Comparison of ENCODE assay signal across 9 cellular contexts in the genomic region with DNA sequence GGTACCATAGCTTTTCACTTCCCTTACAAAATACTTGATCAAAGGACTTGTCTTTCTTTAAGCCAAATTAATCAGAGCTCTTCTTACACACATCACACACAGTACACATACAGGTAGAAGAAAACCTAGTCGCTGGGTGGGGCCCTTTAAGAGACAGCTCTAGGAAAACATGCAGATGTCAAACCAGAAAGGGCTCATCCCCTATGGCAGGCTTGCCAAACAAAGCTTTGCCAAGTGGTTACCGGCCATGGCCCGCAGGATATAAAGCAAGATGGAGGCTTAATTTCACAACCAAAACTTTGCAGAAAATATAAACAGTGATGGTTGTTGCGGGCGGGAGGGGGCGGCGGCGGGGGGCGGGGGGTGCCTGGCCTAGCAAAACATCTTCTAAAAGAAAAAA.
A peak's percentile ranks its signal among the peaks of the same experiment; 100 is the strongest.
DNase-seq lines count a peak whose midpoint lies in the region; ATAC-seq, FAIRE-seq and TF ChIP-seq lines count a peak whose summit lies in the region.
"Had no signal": no experiment of that assay in that cellular context is flagged by ENCODE, and none has a peak within 500 bp of the region (broad histone marks: within the 10 kb centered on the region; RNA-seq: fewer than 3 reads in every experiment).

No MANE protein-coding gene starts in this region.

- POLR2A ChIA-PET in A549 (lab: Yijun Ruan, JAX) = no interaction called here

- no peak for TF ChIP-seq EP300 in A549 (IDR thresholded peaks at IDR 0.05)

- peaks cover 3% of the 10 kb centered on the region; the same call in 2 of the 3 replicates for H3K9me3 ChIP-seq in A549
- H3K9me3 ChIP-seq in SJCRH30 (replicated peaks) = no peaks in the 10 kb centered on the region

- ATAC-seq in A549 = peak; percentile 65 to 71; a peak in 4 of 6 replicates
- ATAC-seq in HG02840 (IDR thresholded peaks at IDR 0.05; ENCODE audit: low FRiP score, unreplicated experiment) = no peak

- H3K4me3 ChIP-seq in A549 (peak overlapping the region; percentile 75), SJCRH30 (peak overlapping the region; percentile 75), iPS-11a (ENCODE audit: low read depth, low read length) (peak overlapping the region; percentile 10)

- CTCF ChIA-PET in A549 (lab: Yijun Ruan, JAX) = no interaction called here

- no peaks in the 10 kb centered on the region for H3K27me3 ChIP-seq in SJCRH30

- H3K4me1 ChIP-seq in A549 (no peaks in the 10 kb centered on the region), SJCRH30 (no peaks in the 10 kb centered on the region)

- H3K27ac ChIP-seq in A549 (peak overlapping the region; percentile 74 to 85; a peak in 5 of 6 replicates), SJCRH30 (no peak overlapping the region)
- H3K27ac ChIP-seq: HL-60 had no signal

- TF ChIP-seq RAD21 in A549 (conservative IDR thresholded peaks at IDR 0.05 in 1 of 2, IDR thresholded peaks at IDR 0.05 in 1 of 2) = no peak

- no peak for TF ChIP-seq CTCF in A549 (IDR thresholded peaks at IDR 0.05)

- no peak for FAIRE-seq in A549 (lab: Jason Lieb, UNC)

- H3K4me2 ChIP-seq in A549 = peak overlapping the region; percentile 78

- no peaks in the 10 kb centered on the region for H3K36me3 ChIP-seq in SJCRH30

- peak; percentile 2 to 17 for DNase-seq in A549 (ENCODE audit: low read depth in 1 of 2, low spot score in 1 of 2)
- peak; percentile 53 for DNase-seq in HCEC 1CT
- DNase-seq in SJCRH30 = peak in 1 of 2 experiments; percentile 18
- no peak for DNase-seq in GM19240 (ENCODE audit: insufficient read length, low spot score)
- no peak for DNase-seq in NCI-H1048 (lab: John Stamatoyannopoulos, UW)
- no peak for DNase-seq in kidney glomerular epithelial cell (lab: John Stamatoyannopoulos, UW)

- WGBS in A549 (ENCODE audit: missing lambda C conversion rate) = 0% methylated on average over 1 of the region's 9 CpGs

- no peak for TF ChIP-seq POLR2A in A549 (IDR thresholded peaks at IDR 0.05; ENCODE audit: low read length)

TF ChIP-seq in A549, 52 proteins besides CTCF, POLR2A, EP300 and RAD21:
- no peak for TF ChIP-seq ZNF302 (CRISPR knock-in tag; IDR thresholded peaks at IDR 0.05)
- no peak for TF ChIP-seq JUNB (IDR thresholded peaks at IDR 0.05)
- no peak for TF ChIP-seq JUN (IDR thresholded peaks at IDR 0.05)
- TF ChIP-seq, protein P1, sequence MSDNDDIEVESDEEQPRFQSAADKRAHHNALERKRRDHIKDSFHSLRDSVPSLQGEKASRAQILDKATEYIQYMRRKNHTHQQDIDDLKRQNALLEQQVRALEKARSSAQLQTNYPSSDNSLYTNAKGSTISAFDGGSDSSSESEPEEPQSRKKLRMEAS (IDR thresholded peaks at IDR 0.05) = no peak
- TF ChIP-seq RCOR1 (IDR thresholded peaks at IDR 0.05; ENCODE audit: low read depth, low read length) = no peak
- no peak for TF ChIP-seq TFCP2L1 (CRISPR knock-in tag; IDR thresholded peaks at IDR 0.05)
- no peak for TF ChIP-seq RFX5 (IDR thresholded peaks at IDR 0.05)
- no peak for TF ChIP-seq CHD4 (IDR thresholded peaks at IDR 0.05; ENCODE audit: borderline replicate concordance)
- TF ChIP-seq, protein P2, sequence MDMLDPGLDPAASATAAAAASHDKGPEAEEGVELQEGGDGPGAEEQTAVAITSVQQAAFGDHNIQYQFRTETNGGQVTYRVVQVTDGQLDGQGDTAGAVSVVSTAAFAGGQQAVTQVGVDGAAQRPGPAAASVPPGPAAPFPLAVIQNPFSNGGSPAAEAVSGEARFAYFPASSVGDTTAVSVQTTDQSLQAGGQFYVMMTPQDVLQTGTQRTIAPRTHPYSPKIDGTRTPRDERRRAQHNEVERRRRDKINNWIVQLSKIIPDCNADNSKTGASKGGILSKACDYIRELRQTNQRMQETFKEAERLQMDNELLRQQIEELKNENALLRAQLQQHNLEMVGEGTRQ (IDR thresholded peaks at IDR 0.05) = no peak
- TF ChIP-seq CHD2 (IDR thresholded peaks at IDR 0.05; ENCODE audit: low read length, partially characterized antibody) = no peak
- TF ChIP-seq FOSL2 (IDR thresholded peaks at IDR 0.05) = no peak
- TF ChIP-seq FOSL2 (CRISPR knock-in tag; IDR thresholded peaks at IDR 0.05) = no peak
- no peak for TF ChIP-seq HOXA7 (CRISPR knock-in tag; IDR thresholded peaks at IDR 0.05)

Comparison
In these comparisons a context has a peak if more than half of its experiments do, and no peak if none do; other contexts are left out.
1. DNase-seq: peak in A549 (2 of 2) and HCEC 1CT (single experiment); none in GM19240 (single experiment), NCI-H1048 (single experiment) and kidney glomerular epithelial cell (single experiment).
2. H3K4me3 ChIP-seq: peak in every context shown above with its lines; median percentile 75 in A549; 75 in SJCRH30; 10 in iPS-11a.